ENCODE assay signal across 1 cellular context in genomic region chr17:7687908-7688807, GRCh38.
TF ChIP-seq lines count a peak whose summit lies in the region.

Gene WRAP53 (plus strand): TSS chr17:7688477. CDS start chr17:7688649, 172 bp downstream.

TF ChIP-seq in HepG2, 621 proteins besides CTCF, POLR2A, EP300 and RAD21 (continued from another document and continues in another):
- TF ChIP-seq ARID4A (CRISPR knock-in tag; IDR thresholded peaks at IDR 0.05; ENCODE audit: borderline replicate concordance) = peak; percentile 84
- no peak for TF ChIP-seq CEBPB (IDR thresholded peaks at IDR 0.05; ENCODE audit: borderline replicate concordance, low read depth, low read length)
- TF ChIP-seq ZUFSP (CRISPR knock-in tag; IDR thresholded peaks at IDR 0.05; ENCODE audit: borderline replicate concordance) = no peak
- no peak for TF ChIP-seq ZNF780A (CRISPR knock-in tag; IDR thresholded peaks at IDR 0.05)
- TF ChIP-seq HINFP (CRISPR knock-in tag; IDR thresholded peaks at IDR 0.05; ENCODE audit: low read depth) = peak; percentile 78; the same call in 1 of the 2 replicates
- TF ChIP-seq NFE2L2 (IDR thresholded peaks at IDR 0.05; ENCODE audit: low read length) = no peak
- TF ChIP-seq ZNF777 (CRISPR knock-in tag; IDR thresholded peaks at IDR 0.05) = 0 out of 2 replicates have a peak, but pooled peaks have one; percentile 16
- TF ChIP-seq MTF1 (CRISPR knock-in tag; IDR thresholded peaks at IDR 0.05) = no peak
- TF ChIP-seq RERE (CRISPR knock-in tag; IDR thresholded peaks at IDR 0.05; ENCODE audit: low read depth) = no peak
- no peak for TF ChIP-seq KDM1A (CRISPR knock-in tag; IDR thresholded peaks at IDR 0.05)
- no peak; the same call in 1 of the 2 replicates for TF ChIP-seq ZMYM3 (CRISPR knock-in tag; IDR thresholded peaks at IDR 0.05)
- TF ChIP-seq ATF2 (CRISPR knock-in tag; IDR thresholded peaks at IDR 0.05) = no peak
- TF ChIP-seq ZBED4 (CRISPR knock-in tag; IDR thresholded peaks at IDR 0.05; ENCODE audit: borderline replicate concordance) = peak; percentile 94; the same call in 1 of the 2 replicates
- TF ChIP-seq ZBTB42 (CRISPR knock-in tag; IDR thresholded peaks at IDR 0.05) = no peak
- TF ChIP-seq RNF219 (CRISPR knock-in tag; IDR thresholded peaks at IDR 0.05) = 0 out of 2 replicates have a peak, but pooled peaks have one; percentile 28
- TF ChIP-seq JUND (CRISPR knock-in tag; IDR thresholded peaks at IDR 0.05) = no peak
- no peak for TF ChIP-seq ZBTB39 (CRISPR knock-in tag; IDR thresholded peaks at IDR 0.05)
- TF ChIP-seq TFDP1 (CRISPR knock-in tag; IDR thresholded peaks at IDR 0.05; ENCODE audit: borderline replicate concordance) = peak; percentile 96
- TF ChIP-seq REL (CRISPR knock-in tag; conservative IDR thresholded peaks at IDR 0.05) = no peak
- peak; percentile 36; the same call in 1 of the 2 replicates for TF ChIP-seq ZNF652 (CRISPR knock-in tag; IDR thresholded peaks at IDR 0.05; ENCODE audit: borderline replicate concordance, low read depth)
- peak; percentile 89; the same call in 1 of the 2 replicates for TF ChIP-seq SIN3B (IDR thresholded peaks at IDR 0.05; ENCODE audit: low read length)
- TF ChIP-seq HHEX (CRISPR knock-in tag; IDR thresholded peaks at IDR 0.05) = 0 out of 2 replicates have a peak, but pooled peaks have one; percentile 40
- no peak for TF ChIP-seq ZNF577 (CRISPR knock-in tag; IDR thresholded peaks at IDR 0.05; ENCODE audit: borderline replicate concordance, low read depth)
- no peak for TF ChIP-seq ZSCAN29 (CRISPR knock-in tag; conservative IDR thresholded peaks at IDR 0.05)
- no peak for TF ChIP-seq ZNF354B (CRISPR knock-in tag; IDR thresholded peaks at IDR 0.05)
- TF ChIP-seq NR2F6 (IDR thresholded peaks at IDR 0.05) = peak; percentile 49
- TF ChIP-seq NR2F6 (CRISPR knock-in tag; IDR thresholded peaks at IDR 0.05) = peak; percentile 64; the same call in 1 of the 2 replicates
- no peak for TF ChIP-seq PHB2 (IDR thresholded peaks at IDR 0.05; ENCODE audit: partially characterized antibody)
- TF ChIP-seq POGZ (CRISPR knock-in tag; IDR thresholded peaks at IDR 0.05) = 0 out of 2 replicates have a peak, but pooled peaks have one; percentile 26
- TF ChIP-seq NFYB (CRISPR knock-in tag; IDR thresholded peaks at IDR 0.05) = peak; percentile 79
- TF ChIP-seq EHMT2 (IDR thresholded peaks at IDR 0.05; ENCODE audit: borderline replicate concordance, low read depth, low read length) = no peak
